10 cellular contexts compared by ENCODE assay signal in genomic region chr1:207869859-207870258, GRCh38. TPM values are rescaled to one million over a fixed set of nuclear protein-coding genes. Genes with fewer than 3 reads are reported as not detected.
A peak's percentile ranks its signal among the peaks of the same experiment; 100 is the strongest.
DNase-seq lines count a peak whose midpoint lies in the region; ATAC-seq, FAIRE-seq and TF ChIP-seq lines count a peak whose summit lies in the region.
"Had no signal": no experiment of that assay in that cellular context is flagged by ENCODE, and none has a peak within 500 bp of the region (broad histone marks: within the 10 kb centered on the region; RNA-seq: fewer than 3 reads in every experiment).

No MANE protein-coding gene starts in this region.

- H3K9me3 ChIP-seq in mucosa of descending colon: no peaks in the 10 kb centered on the region
- no peaks in the 10 kb centered on the region for H3K9me3 ChIP-seq in transverse colon

- CTCF ChIA-PET in GM10248 (lab: Yijun Ruan, JAX): interaction anchor here (0.8 to 25.9 kb wide), 21 partner anchors 8 to 319 kb away, joined by 3 to 661 read pairs (median 11); no protein-coding TSS in a partner anchor

- DNase-seq in activated naive CD4-positive, alpha-beta T cell treated with Interleukin-2 at 50 U/mL for 16 hours: no peak
- no peak for DNase-seq in activated naive CD8-positive, alpha-beta T cell treated with anti-CD3 and anti-CD28 coated beads, Interleukin-2, amount 50 U/mL, for 24 hours
- DNase-seq in mucosa of descending colon: peak in 1 of 3 donors; percentile 58
- peak; percentile 50 for DNase-seq in transverse colon
- no peak for DNase-seq in A172 (ENCODE audit: low spot score)
- no peak for DNase-seq in GM10248 (ENCODE audit: extremely low spot score)
- no peak for DNase-seq in D721Med (ENCODE audit: insufficient read length, low spot score)
- DNase-seq: activated CD4-positive, alpha-beta T cell treated with anti-CD3 and anti-CD28 coated beads for 1 hour; central memory CD4-positive, alpha-beta T cell had no signal

- TF ChIP-seq POLR2A in transverse colon (IDR thresholded peaks at IDR 0.05): peak; percentile 22

- in situ Hi-C loops in transverse colon (cut with MboI; ENCODE audit: low pct_ligation_motif_present in 1 of 4, low pct_unique_long_range_greater_than_20kb in 1 of 4, low sequenced_read_pairs in 3 of 4): loop anchor here in 3 of 4 donors (5.0 to 10.0 kb wide), 3 partner anchors 38 to 45 kb away; no protein-coding TSS in a partner anchor

- peak overlapping the region; percentile 88 for H3K4me3 Mint-ChIP-seq in activated naive CD4-positive, alpha-beta T cell treated with anti-CD3 and anti-CD28 coated beads, Interleukin-2, amount 50 U/mL, for 24 hours
- peak overlapping the region; percentile 76 for H3K4me3 Mint-ChIP-seq in activated naive CD8-positive, alpha-beta T cell treated with anti-CD3 and anti-CD28 coated beads, Interleukin-2, amount 50 U/mL, for 24 hours

- H3K4me3 ChIP-seq in mucosa of descending colon: no peak overlapping the region
- no peak overlapping the region for H3K4me3 ChIP-seq in transverse colon

- peak overlapping the region; percentile 93 to 96 (median 95) for H3K27ac ChIP-seq in transverse colon

- ATAC-seq in activated naive CD8-positive, alpha-beta T cell treated with anti-CD3 and anti-CD28 coated beads, Interleukin-2, amount 50 U/mL, for 24 hours: no peak
- ATAC-seq in mucosa of descending colon: peak; percentile 55

- H3K36me3 ChIP-seq in mucosa of descending colon (ENCODE audit: low read depth) (no peaks in the 10 kb centered on the region), transverse colon (no peaks in the 10 kb centered on the region)

- POLR2A ChIA-PET in GM10248 (lab: Yijun Ruan, JAX): interaction anchor here (1.2 to 3.9 kb wide), 2 partner anchors 46 to 47 kb away, joined by 3 to 18 read pairs; no protein-coding TSS in a partner anchor

- peaks cover 4% of the 10 kb centered on the region for H3K36me3 Mint-ChIP-seq in activated naive CD4-positive, alpha-beta T cell treated with anti-CD3 and anti-CD28 coated beads, Interleukin-2, amount 50 U/mL, for 24 hours
- H3K36me3 Mint-ChIP-seq in activated naive CD8-positive, alpha-beta T cell treated with anti-CD3 and anti-CD28 coated beads, Interleukin-2, amount 50 U/mL, for 24 hours (ENCODE audit: low read depth): peaks cover 9% of the 10 kb centered on the region

- H3K27ac Mint-ChIP-seq in activated naive CD4-positive, alpha-beta T cell treated with anti-CD3 and anti-CD28 coated beads, Interleukin-2, amount 50 U/mL, for 24 hours: peak overlapping the region; percentile 95
- H3K27ac Mint-ChIP-seq in activated naive CD8-positive, alpha-beta T cell treated with anti-CD3 and anti-CD28 coated beads, Interleukin-2, amount 50 U/mL, for 24 hours: peak overlapping the region; percentile 74

- TF ChIP-seq EP300 in transverse colon (IDR thresholded peaks at IDR 0.05; ENCODE audit: low read depth): no peak

- H3K9me3 Mint-ChIP-seq in activated naive CD4-positive, alpha-beta T cell treated with anti-CD3 and anti-CD28 coated beads, Interleukin-2, amount 50 U/mL, for 24 hours: no peaks in the 10 kb centered on the region
- H3K9me3 Mint-ChIP-seq in activated naive CD8-positive, alpha-beta T cell treated with anti-CD3 and anti-CD28 coated beads, Interleukin-2, amount 50 U/mL, for 24 hours: no peaks in the 10 kb centered on the region

- H3K4me1 Mint-ChIP-seq in activated naive CD4-positive, alpha-beta T cell treated with anti-CD3 and anti-CD28 coated beads, Interleukin-2, amount 50 U/mL, for 24 hours: peaks cover 53% of the 10 kb centered on the region
- H3K4me1 Mint-ChIP-seq in activated naive CD8-positive, alpha-beta T cell treated with anti-CD3 and anti-CD28 coated beads, Interleukin-2, amount 50 U/mL, for 24 hours: peaks cover 79% of the 10 kb centered on the region

- 46 to 59% methylated on average over 6 of the region's 6 CpGs for WGBS in transverse colon (ENCODE audit: low coverage in 1 of 2), 2 donors

- H3K27me3 ChIP-seq in transverse colon: no peaks in the 10 kb centered on the region

- H3K4me1 ChIP-seq in mucosa of descending colon (ENCODE audit: low read depth): peaks cover 37% of the 10 kb centered on the region
- H3K4me1 ChIP-seq in transverse colon: peaks cover 18 to 60% (median 39%) of the 10 kb centered on the region in 4 donors

- no peaks in the 10 kb centered on the region for H3K27me3 Mint-ChIP-seq in activated naive CD4-positive, alpha-beta T cell treated with anti-CD3 and anti-CD28 coated beads, Interleukin-2, amount 50 U/mL, for 24 hours
- no peaks in the 10 kb centered on the region for H3K27me3 Mint-ChIP-seq in activated naive CD8-positive, alpha-beta T cell treated with anti-CD3 and anti-CD28 coated beads, Interleukin-2, amount 50 U/mL, for 24 hours

- TF ChIP-seq CTCF in mucosa of descending colon (IDR thresholded peaks at IDR 0.05) (no peak), transverse colon (IDR thresholded peaks at IDR 0.05) (no peak), GM10248 (IDR thresholded peaks at IDR 0.05; ENCODE audit: control extremely low read depth, extremely low read depth, low read depth, missing control alignments) (no peak), D721Med (IDR thresholded peaks at IDR 0.05; ENCODE audit: insufficient read depth, missing control alignments) (no peak)

- FAIRE-seq in D721Med (lab: Jason Lieb, UNC): no peak

- intact Hi-C loops in mucosa of descending colon (cut with DNase I, micrococcal nuclease) (loop anchor here in 1 of 2 donors (2.0 kb wide), 1 partner anchor 41 kb away; no protein-coding TSS in a partner anchor), transverse colon (cut with DNase I; ENCODE audit: low total_unique reads) (no loop called here)

RNA-seq across cellular contexts. Expression of gene CD34, which starts 41.1 kb away (rescaled TPM):
- total RNA-seq in mucosa of descending colon (10 to 100 TPM in 1 of 3 donors, 1 to 10 TPM in 2; 7.7 to 26.9 (median 9.7) TPM), transverse colon (10 to 100 TPM in 2 of 4 donors, 1 to 10 TPM in 2; 7.5 to 85.2 (median 9.7) TPM)
- total RNA-seq in A172 (2014; rRNA removed; shearing (Covaris generic)): 0.22 and 0.76 TPM in 2 replicates
